18 cellular contexts compared by ENCODE assay signal in the genomic region with DNA sequence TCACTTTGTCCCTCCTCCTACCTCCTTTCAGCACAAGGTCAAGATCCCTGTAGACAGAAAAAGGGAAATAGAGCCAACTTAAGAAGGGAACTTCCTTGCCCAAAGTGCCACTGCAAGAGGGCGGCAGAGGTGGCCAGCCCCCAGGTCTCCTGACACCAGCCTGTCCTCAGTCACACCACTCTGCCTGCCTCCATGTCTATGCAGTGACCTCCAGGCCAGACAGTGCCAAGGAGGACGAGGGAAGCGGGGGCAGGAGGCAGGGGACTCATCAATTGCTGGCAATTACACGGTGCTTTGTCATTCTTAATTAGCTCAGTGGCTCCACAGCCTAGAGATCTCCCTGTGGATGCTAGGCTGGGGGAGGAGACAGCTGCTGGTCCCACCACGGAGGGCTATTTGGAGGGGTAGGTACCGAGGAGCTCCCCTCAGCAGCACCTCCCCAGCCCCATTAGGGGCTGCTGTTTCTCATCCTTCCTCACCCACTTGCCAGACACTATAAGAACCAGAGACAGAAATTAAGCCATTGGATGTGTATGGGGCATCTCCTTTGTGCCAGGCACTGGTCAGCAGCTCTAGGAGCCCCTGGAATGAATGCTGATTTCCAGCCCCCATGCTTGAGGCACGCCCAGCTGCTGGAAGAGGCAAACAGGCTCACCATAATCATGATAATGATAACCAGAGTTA.
"Had no signal": no experiment of that assay in that cellular context is flagged by ENCODE, and none has a peak within 500 bp of the region (broad histone marks: within the 10 kb centered on the region; RNA-seq: fewer than 3 reads in every experiment).

No MANE protein-coding gene starts in this region.

- DNase-seq: activated CD4-positive, alpha-beta memory T cell treated with anti-CD3 and anti-CD28 coated beads, Interleukin-2, amount 10 ng/mL, durations not matched to agents 7 days and 5 days; activated CD4-positive, alpha-beta T cell treated with anti-CD3 and anti-CD28 coated beads for 36 hours; activated naive CD4-positive, alpha-beta T cell; anterior cingulate cortex; brain microvascular endothelial cell; effector CD4-positive, alpha-beta T cell; esophagus squamous epithelium; hypothalamus; kidney glomerular epithelial cell; mesendoderm; nucleus accumbens; posterior cingulate gyrus; stimulated activated CD4-positive, alpha-beta T cell treated with anti-CD3 and anti-CD28 coated beads, Interleukin-15, amount 100 ng/mL, for 24 hours; stimulated activated CD4-positive, alpha-beta T cell treated with anti-CD3 and anti-CD28 coated beads, Interleukin-4, amount 100 ng/mL, for 24 hours; stimulated activated naive CD4-positive, alpha-beta T cell treated with Interleukin-2 at 50 U/mL for 16 hours; transverse colon; WERI-Rb-1 had no signal

- H3K36me3 ChIP-seq: brain microvascular endothelial cell, esophagus squamous epithelium, transverse colon, WERI-Rb-1 had no signal

- H3K9me3 ChIP-seq: esophagus squamous epithelium, transverse colon had no signal

- H3K4me3 ChIP-seq: coronary artery, esophagus squamous epithelium, transverse colon had no signal

- H3K27ac ChIP-seq: brain microvascular endothelial cell, coronary artery, esophagus squamous epithelium, transverse colon, WERI-Rb-1 had no signal

- H3K4me1 ChIP-seq: esophagus squamous epithelium had no signal
